In the genomic region with DNA sequence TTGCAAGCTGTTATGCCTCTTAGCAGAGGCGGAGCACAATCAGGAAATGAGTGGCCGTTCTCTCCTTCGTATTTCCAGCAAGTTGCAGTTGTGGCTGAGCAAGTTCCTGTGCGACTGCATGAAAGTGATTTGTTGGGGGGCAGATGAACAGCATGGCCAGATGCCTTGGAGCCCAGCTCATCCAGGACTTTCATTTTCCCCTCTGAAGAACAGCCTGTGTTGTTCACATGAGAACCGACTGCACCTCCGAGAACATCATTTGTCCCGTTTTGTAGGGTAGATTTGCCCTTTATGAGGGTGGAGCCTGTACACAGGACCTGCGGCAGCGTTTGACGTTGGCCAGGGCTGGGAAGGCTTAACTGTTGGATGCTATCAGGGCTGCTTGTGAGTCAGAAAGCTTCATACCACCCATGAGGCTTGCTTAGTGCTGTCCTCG, we compare ENCODE assay signal across 9 cellular contexts. TPM values are rescaled to one million over a fixed set of nuclear protein-coding genes. Genes with fewer than 3 reads are reported as not detected.
DNase-seq lines count a peak whose midpoint lies in the region; ATAC-seq and TF ChIP-seq lines count a peak whose summit lies in the region.
"Had no signal": no experiment of that assay in that cellular context is flagged by ENCODE, and none has a peak within 500 bp of the region (broad histone marks: within the 10 kb centered on the region; RNA-seq: fewer than 3 reads in every experiment).

No MANE protein-coding gene starts in this region.

- H2AFZ ChIP-seq in hepatocyte: no peak overlapping the region

- peaks cover 65% of the 10 kb centered on the region for H4K20me1 ChIP-seq in hepatocyte (ENCODE audit: insufficient read depth, poor library complexity, severe bottlenecking)

- intact Hi-C loops in adrenal gland (cut with DNase I): no loop called here

- no peaks in the 10 kb centered on the region for H3K9me3 ChIP-seq in adrenal gland (replicated peaks in 1 of 3)
- no peaks in the 10 kb centered on the region for H3K9me3 ChIP-seq in hepatocyte (ENCODE audit: low read depth)

- H3K27me3 ChIP-seq in adrenal gland (no peaks in the 10 kb centered on the region), hepatocyte (no peaks in the 10 kb centered on the region)

- peak overlapping the region; percentile 56 to 99 (median 83) for H3K27ac ChIP-seq in adrenal gland
- peak overlapping the region; percentile 87 for H3K27ac ChIP-seq in hepatocyte

- no peaks in the 10 kb centered on the region for H3K9me2 ChIP-seq in hepatocyte (replicated peaks; ENCODE audit: insufficient read depth)

- peak overlapping the region; percentile 75 for H3K4me2 ChIP-seq in hepatocyte

- WGBS in adrenal gland, 4 donors: 22 to 40% (median 34%) methylated on average over 11 of the region's 11 CpGs
- WGBS in hepatocyte (ENCODE audit: low lambda C conversion rate, missing lambda C conversion rate): 39% methylated on average over 11 of the region's 11 CpGs

- TF ChIP-seq POLR2A in adrenal gland (IDR thresholded peaks at IDR 0.05): peak; percentile 75 to 77

- H3K36me3 ChIP-seq in adrenal gland (replicated peaks in 1 of 2): no peaks in the 10 kb centered on the region
- H3K36me3 ChIP-seq in hepatocyte (replicated peaks; ENCODE audit: insufficient read depth, low read depth): no peaks in the 10 kb centered on the region

- H3K4me1 ChIP-seq in adrenal gland (replicated peaks in 1 of 2): peaks cover 41 to 78% of the 10 kb centered on the region in 2 donors
- peaks cover 35% of the 10 kb centered on the region for H3K4me1 ChIP-seq in hepatocyte (ENCODE audit: insufficient read depth)

- DNase-seq in AG09319 (ENCODE audit: extremely low read depth, low read depth) (peak; percentile 31), SK-N-DZ (ENCODE audit: low spot score) (peak; percentile 74), adrenal gland (peak; percentile 79 to 95 (median 87)), hepatocyte (ENCODE audit: low spot score) (peak; percentile 68), NCI-H1105 treated with DMSO at 0.1 percent for 48 hours (lab: John Stamatoyannopoulos, UW) (no peak), NCI-H2081 (lab: John Stamatoyannopoulos, UW) (no peak)
- peak; percentile 32 for DNase-seq in stimulated activated naive CD8-positive, alpha-beta T cell treated with anti-CD3 and anti-CD28 coated beads, Interleukin-15, Interleukin-2, amounts not matched to agents 100 U/mL and 50 U/mL, for 24 hours

- ATAC-seq in stimulated activated naive CD8-positive, alpha-beta T cell treated with anti-CD3 and anti-CD28 coated beads, Interleukin-15, Interleukin-2, amounts not matched to agents 100 U/mL and 50 U/mL, for 24 hours: peak; percentile 76
- ATAC-seq in GM19452 (IDR thresholded peaks at IDR 0.05; ENCODE audit: unreplicated experiment): no peak
- ATAC-seq: GM12878 had no signal

- no peak for TF ChIP-seq CTCF in AG09319 (IDR thresholded peaks at IDR 0.05; ENCODE audit: low read depth, low read length)
- no peak for TF ChIP-seq CTCF in adrenal gland (IDR thresholded peaks at IDR 0.05)
- TF ChIP-seq CTCF in hepatocyte (IDR thresholded peaks at IDR 0.05; ENCODE audit: poor library complexity): no peak

- peaks cover 86% of the 10 kb centered on the region for H3K79me2 ChIP-seq in hepatocyte

- H3K4me3 ChIP-seq in adrenal gland (peak overlapping the region in 1 of 4 donors; percentile 30), hepatocyte (no peak overlapping the region)
- H3K4me3 ChIP-seq: GM12878 had no signal

RNA-seq across cellular contexts. Expression of gene BAG3, which starts 4.4 kb away (rescaled TPM):
- polyA plus RNA-seq in SK-N-DZ (2014; cell fraction: cytosol; rRNA removed): 2.5 TPM in 2 replicates
- polyA plus RNA-seq in SK-N-DZ (2014; cell fraction: nucleus; rRNA removed): 3.7 and 6.9 TPM in 2 replicates
- total RNA-seq in adrenal gland (10 to 100 TPM; 25.6 to 49.3 (median 33.7) TPM), hepatocyte (13.9 and 18.2 TPM in 2 replicates)
- polyA plus RNA-seq in adrenal gland (10 to 100 TPM; 13.5 to 48.0 (median 15.0) TPM), hepatocyte (57.2 and 67.1 TPM in 2 replicates)

RNA-seq across cellular contexts. Expression of gene TIAL1, which starts 58.8 kb away (rescaled TPM):
- 57.1 and 68.3 TPM in 2 replicates for polyA plus RNA-seq in SK-N-DZ (2014; cell fraction: cytosol; rRNA removed)
- polyA plus RNA-seq in SK-N-DZ (2014; cell fraction: nucleus; rRNA removed): 477 and 682 TPM in 2 replicates
- total RNA-seq in adrenal gland (10 to 100 TPM; 30.7 to 99.8 (median 76.9) TPM), hepatocyte (74.4 and 81.3 TPM in 2 replicates)
- polyA plus RNA-seq in adrenal gland (10 to 100 TPM; 45.4 to 92.6 (median 47.8) TPM), hepatocyte (36.4 and 42.2 TPM in 2 replicates)

Comparison
In these comparisons a context has a peak if more than half of its experiments do, and no peak if none do; other contexts are left out.
1. DNase-seq: peak in AG09319 (single experiment), SK-N-DZ (single experiment), adrenal gland (7 of 7), hepatocyte (single experiment) and stimulated activated naive CD8-positive, alpha-beta T cell treated with anti-CD3 and anti-CD28 coated beads, Interleukin-15, Interleukin-2, amounts not matched to agents 100 U/mL and 50 U/mL, for 24 hours (single experiment); none in NCI-H1105 treated with DMSO at 0.1 percent for 48 hours (single experiment) and NCI-H2081 (0 of 2).